Comparison of ENCODE assay signal across 27 cellular contexts in genomic region chr3:55592572-55592971, GRCh38.
A peak's percentile ranks its signal among the peaks of the same experiment; 100 is the strongest.
DNase-seq lines count a peak whose midpoint lies in the region; ATAC-seq and TF ChIP-seq lines count a peak whose summit lies in the region.
"Had no signal": no experiment of that assay in that cellular context is flagged by ENCODE, and none has a peak within 500 bp of the region (broad histone marks: within the 10 kb centered on the region; RNA-seq: fewer than 3 reads in every experiment).

No MANE protein-coding gene starts in this region.

- H3K4me1 Mint-ChIP-seq in dendritic cell treated with granulocyte-macrophage colony-stimulating factor and Interleukin-4, amounts not matched to agents 40 ng/mL and 50 ng/mL, for 4 days (ENCODE audit: low read depth): peaks cover 68% of the 10 kb centered on the region
- H3K4me1 Mint-ChIP-seq in activated T-cell treated with anti-CD3 and anti-CD28 coated beads, Interleukin-2, amount 50 U/mL, for 24 hours (ENCODE audit: low read depth): no peaks in the 10 kb centered on the region
- H3K4me1 Mint-ChIP-seq: activated naive CD4-positive, alpha-beta T cell treated with anti-CD3 and anti-CD28 coated beads, Interleukin-2, amount 50 U/mL, for 24 hours; central memory CD8-positive, alpha-beta T cell; immature natural killer cell; natural killer cell; stimulated activated memory B cell treated with anti-CD40 and anti-IgM and Interleukin-4, amounts not matched to agents 10 μg/mL and 1 μg/mL and 100 μg/mL, for 72 hours had no signal

- no peaks in the 10 kb centered on the region for H3K79me2 ChIP-seq in Karpas-422 (ENCODE audit: low read length)

- H3K4me3 ChIP-seq in Karpas-422 (ENCODE audit: low read length) (peak overlapping the region; percentile 45), upper lobe of right lung (no peak overlapping the region)
- H3K4me3 ChIP-seq: left ventricle myocardium inferior, spleen, testis had no signal

- no peak for TF ChIP-seq CTCF in upper lobe of right lung (IDR thresholded peaks at IDR 0.05)

- H3K9me3 Mint-ChIP-seq in dendritic cell treated with granulocyte-macrophage colony-stimulating factor and Interleukin-4, amounts not matched to agents 40 ng/mL and 50 ng/mL, for 4 days: no peaks in the 10 kb centered on the region
- H3K9me3 Mint-ChIP-seq in activated T-cell treated with anti-CD3 and anti-CD28 coated beads, Interleukin-2, amount 50 U/mL, for 24 hours: no peaks in the 10 kb centered on the region
- H3K9me3 Mint-ChIP-seq: activated naive CD4-positive, alpha-beta T cell treated with anti-CD3 and anti-CD28 coated beads, Interleukin-2, amount 50 U/mL, for 24 hours had no signal

- H3K27me3 ChIP-seq in Karpas-422 (ENCODE audit: low read length) (no peaks in the 10 kb centered on the region), upper lobe of right lung (no peaks in the 10 kb centered on the region)
- H3K27me3 ChIP-seq: spleen, testis had no signal

- H4K20me1 ChIP-seq in Karpas-422 (ENCODE audit: insufficient read depth, low read depth, low read length): no peaks in the 10 kb centered on the region

- H3K9me2 ChIP-seq in Karpas-422 (replicated peaks; ENCODE audit: insufficient read depth, low read length): no peaks in the 10 kb centered on the region

- H3K4me1 ChIP-seq in Karpas-422 (ENCODE audit: low read length): peaks cover 63% of the 10 kb centered on the region
- H3K4me1 ChIP-seq in upper lobe of right lung: no peaks in the 10 kb centered on the region
- H3K4me1 ChIP-seq: left ventricle myocardium inferior, spleen had no signal

- peak overlapping the region; percentile 41; the same call in 1 of the 2 replicates for H2AFZ ChIP-seq in Karpas-422 (ENCODE audit: low read length)

- no peaks in the 10 kb centered on the region for H3K36me3 ChIP-seq in Karpas-422 (ENCODE audit: insufficient read depth, low read length)
- no peaks in the 10 kb centered on the region for H3K36me3 ChIP-seq in upper lobe of right lung
- H3K36me3 ChIP-seq: left ventricle myocardium inferior, spleen had no signal

- peaks cover 2% of the 10 kb centered on the region for H3K27me3 Mint-ChIP-seq in dendritic cell treated with granulocyte-macrophage colony-stimulating factor and Interleukin-4, amounts not matched to agents 40 ng/mL and 50 ng/mL, for 4 days
- H3K27me3 Mint-ChIP-seq in activated T-cell treated with anti-CD3 and anti-CD28 coated beads, Interleukin-2, amount 50 U/mL, for 24 hours: no peaks in the 10 kb centered on the region
- H3K27me3 Mint-ChIP-seq: activated naive CD4-positive, alpha-beta T cell treated with anti-CD3 and anti-CD28 coated beads, Interleukin-2, amount 50 U/mL, for 24 hours; central memory CD8-positive, alpha-beta T cell; stimulated activated memory B cell treated with anti-CD40 and anti-IgM and Interleukin-4, amounts not matched to agents 10 μg/mL and 1 μg/mL and 100 μg/mL, for 72 hours had no signal

- H3K4me3 Mint-ChIP-seq in dendritic cell treated with granulocyte-macrophage colony-stimulating factor and Interleukin-4, amounts not matched to agents 40 ng/mL and 50 ng/mL, for 4 days: no peak overlapping the region
- no peak overlapping the region for H3K4me3 Mint-ChIP-seq in activated T-cell treated with anti-CD3 and anti-CD28 coated beads, Interleukin-2, amount 50 U/mL, for 24 hours
- H3K4me3 Mint-ChIP-seq: activated naive CD4-positive, alpha-beta T cell treated with anti-CD3 and anti-CD28 coated beads, Interleukin-2, amount 50 U/mL, for 24 hours; central memory CD8-positive, alpha-beta T cell; immature natural killer cell; natural killer cell; stimulated activated memory B cell treated with anti-CD40 and anti-IgM and Interleukin-4, amounts not matched to agents 10 μg/mL and 1 μg/mL and 100 μg/mL, for 72 hours; WTC11 had no signal

- H3K27ac Mint-ChIP-seq in dendritic cell treated with granulocyte-macrophage colony-stimulating factor and Interleukin-4, amounts not matched to agents 40 ng/mL and 50 ng/mL, for 4 days: peak overlapping the region; percentile 90
- H3K27ac Mint-ChIP-seq in activated T-cell treated with anti-CD3 and anti-CD28 coated beads, Interleukin-2, amount 50 U/mL, for 24 hours: no peak overlapping the region
- H3K27ac Mint-ChIP-seq: activated naive CD4-positive, alpha-beta T cell treated with anti-CD3 and anti-CD28 coated beads, Interleukin-2, amount 50 U/mL, for 24 hours; immature natural killer cell; natural killer cell; stimulated activated memory B cell treated with anti-CD40 and anti-IgM and Interleukin-4, amounts not matched to agents 10 μg/mL and 1 μg/mL and 100 μg/mL, for 72 hours; WTC11 had no signal

- peak overlapping the region; percentile 74 for H3K4me2 ChIP-seq in Karpas-422 (ENCODE audit: low read depth, low read length, poor library complexity, severe bottlenecking)

- DNase-seq in Karpas-422 (peak; percentile 81), left kidney (ENCODE audit: low read depth, low spot score) (peak; percentile 84), NCI-H345 (lab: John Stamatoyannopoulos, UW) (no peak), upper lobe of right lung (no peak)
- no peak for DNase-seq in activated T-cell treated with anti-CD3 and anti-CD28 coated beads, Interleukin-2, amount 50 U/mL, for 24 hours
- DNase-seq: activated CD4-positive, alpha-beta T cell treated with anti-CD3 and anti-CD28 coated beads, Interleukin-2, amount 50 U/mL, for 4 hours; DMS53; GF-D8; H7; immature natural killer cell; left ventricle myocardium inferior; natural killer cell; NCI-H1417 treated with DMSO at 0.1 percent for 48 hours; NCI-H2171; NCI-H774; retina; spleen; stimulated activated CD4-positive, alpha-beta T cell treated with anti-CD3 and anti-CD28 coated beads, Interleukin-4, amount 100 ng/mL, for 1 hour; testis had no signal

- ATAC-seq in GM21526 (IDR thresholded peaks at IDR 0.05; ENCODE audit: low FRiP score, unreplicated experiment): peak; percentile 55
- no peak for ATAC-seq in upper lobe of right lung
- ATAC-seq in HG02642 (IDR thresholded peaks at IDR 0.05; ENCODE audit: poor library complexity, unreplicated experiment): no peak
- ATAC-seq: natural killer cell; SK-N-SH treated with all-trans-retinoic acid at 6 μM for 48 hours; stimulated activated memory B cell treated with anti-CD40 and anti-IgM and Interleukin-4, amounts not matched to agents 10 μg/mL and 1 μg/mL and 100 μg/mL, for 72 hours; WTC11 had no signal

- H3K9me3 ChIP-seq in Karpas-422 (ENCODE audit: low read length) (no peaks in the 10 kb centered on the region), upper lobe of right lung (no peaks in the 10 kb centered on the region)
- H3K9me3 ChIP-seq: left ventricle myocardium inferior, spleen, testis had no signal

- peak overlapping the region; percentile 57 for H3K9ac ChIP-seq in Karpas-422 (ENCODE audit: low read length)

- no peaks in the 10 kb centered on the region for H3K36me3 Mint-ChIP-seq in dendritic cell treated with granulocyte-macrophage colony-stimulating factor and Interleukin-4, amounts not matched to agents 40 ng/mL and 50 ng/mL, for 4 days (ENCODE audit: low read depth)
- no peaks in the 10 kb centered on the region for H3K36me3 Mint-ChIP-seq in activated T-cell treated with anti-CD3 and anti-CD28 coated beads, Interleukin-2, amount 50 U/mL, for 24 hours (ENCODE audit: low read depth)
- H3K36me3 Mint-ChIP-seq: activated naive CD4-positive, alpha-beta T cell treated with anti-CD3 and anti-CD28 coated beads, Interleukin-2, amount 50 U/mL, for 24 hours; immature natural killer cell; natural killer cell; stimulated activated memory B cell treated with anti-CD40 and anti-IgM and Interleukin-4, amounts not matched to agents 10 μg/mL and 1 μg/mL and 100 μg/mL, for 72 hours; WTC11 had no signal

- H3K27ac ChIP-seq in Karpas-422 (ENCODE audit: low read length) (peak overlapping the region; percentile 90), upper lobe of right lung (no peak overlapping the region)
- H3K27ac ChIP-seq: left ventricle myocardium inferior, testis had no signal

- intact Hi-C loops in dendritic cell treated with granulocyte-macrophage colony-stimulating factor and Interleukin-4, amounts not matched to agents 40 ng/mL and 50 ng/mL, for 4 days (cut with micrococcal nuclease): loop anchor here (2.0 kb wide), 1 partner anchor 32 kb away; no protein-coding TSS in a partner anchor
- intact Hi-C loops in upper lobe of right lung (cut with DNase I): no loop called here

Comparison
In these comparisons a context has a peak if more than half of its experiments do, and no peak if none do; other contexts are left out.
1. DNase-seq: peak in Karpas-422 (single experiment) and left kidney (single experiment); none in NCI-H345 (single experiment), upper lobe of right lung (single experiment) and activated T-cell treated with anti-CD3 and anti-CD28 coated beads, Interleukin-2, amount 50 U/mL, for 24 hours (single experiment).